In the genomic region with DNA sequence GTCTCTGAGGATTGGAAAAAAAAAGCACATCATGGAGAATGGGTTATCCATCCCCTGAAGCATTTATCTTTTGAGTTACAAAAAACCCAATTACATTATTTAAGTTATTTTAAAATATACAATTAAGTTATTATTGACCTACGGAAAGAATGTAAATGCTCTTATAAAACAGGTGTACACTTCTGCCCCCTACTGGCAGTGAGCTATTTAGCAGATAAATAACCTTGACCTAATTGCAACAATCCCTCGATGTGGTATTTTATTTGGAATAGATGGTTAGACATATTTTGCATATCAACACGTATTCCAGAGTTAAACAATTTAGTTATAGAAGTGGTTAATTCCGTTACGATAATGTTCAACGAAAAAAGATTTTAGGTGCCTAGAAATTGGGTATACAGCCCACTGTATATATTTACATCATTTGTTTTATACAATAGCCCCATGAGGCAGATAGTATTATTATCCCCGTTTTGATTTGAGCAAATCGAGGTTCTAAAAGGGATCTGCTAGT, we compare ENCODE assay signal across 8 cellular contexts. TPM values are rescaled to one million over a fixed set of nuclear protein-coding genes. Genes with fewer than 3 reads are reported as not detected.
DNase-seq lines count a peak whose midpoint lies in the region; ATAC-seq and TF ChIP-seq lines count a peak whose summit lies in the region.

No MANE protein-coding gene starts in this region.

- no peaks in the 10 kb centered on the region for H3K4me1 ChIP-seq in BE2C

- no peaks in the 10 kb centered on the region for H3K36me3 ChIP-seq in BE2C

- intact Hi-C loops in left colon (cut with DNase I, micrococcal nuclease), result no loop called here

- no peaks in the 10 kb centered on the region for H3K9me3 ChIP-seq in BE2C

- ATAC-seq in left colon (peak; percentile 37), GM19452 (IDR thresholded peaks at IDR 0.05; ENCODE audit: unreplicated experiment) (no peak)

- TF ChIP-seq CTCF in BE2C (IDR thresholded peaks at IDR 0.05; ENCODE audit: low read depth, low read length) (peak; percentile 67), GM13977 (IDR thresholded peaks at IDR 0.05; ENCODE audit: extremely low read depth, insufficient read depth, missing control alignments) (peak; percentile 76)

- no peak overlapping the region for H3K4me3 ChIP-seq in BE2C (ENCODE audit: low read depth, low read length)

- DNase-seq in BE2C (peak; percentile 40), GM13977 (ENCODE audit: low spot score) (peak; percentile 64), NCI-H1105 treated with DMSO at 0.1 percent for 48 hours (lab: John Stamatoyannopoulos, UW) (peak; percentile 36), amniotic epithelial cell (ENCODE audit: low read depth) (peak; percentile 73), left colon (peak in 1 of 2 donors; percentile 37), GF-D8 (lab: John Stamatoyannopoulos, UW) (no peak), GM03348 (ENCODE audit: low spot score) (no peak)

- in situ Hi-C loops in GM13977 (cut with MboI; ENCODE audit: low pct_unique_long_range_greater_than_20kb, low sequenced_read_pairs, unreplicated experiment), result loop anchor here (25.0 kb wide), 1 partner anchor 200 kb away; the partner anchor contains the start of gene SCYGR5

- H3K27me3 ChIP-seq in BE2C, result peaks cover 5% of the 10 kb centered on the region

RNA-seq across cellular contexts. Expression of gene DAW1, which starts 9.1 kb away (rescaled TPM):
- not detected for polyA plus RNA-seq in BE2C (2012; ENCODE audit: insufficient read depth, insufficient read length, low read depth)
- total RNA-seq in left colon, result not detected

RNA-seq across cellular contexts. Expression of gene CCL20, which starts 48.6 kb away (rescaled TPM):
- not detected for polyA plus RNA-seq in BE2C (2012; ENCODE audit: insufficient read depth, insufficient read length, low read depth)
- total RNA-seq in left colon, result 10 to 100 TPM; 13.6 to 29.9 TPM

Comparison
In these comparisons a context has a peak if more than half of its experiments do, and no peak if none do; other contexts are left out.
1. DNase-seq: peak in BE2C (single experiment), GM13977 (single experiment), NCI-H1105 treated with DMSO at 0.1 percent for 48 hours (single experiment) and amniotic epithelial cell (single experiment); none in GF-D8 (single experiment) and GM03348 (single experiment).